In the genomic region with DNA sequence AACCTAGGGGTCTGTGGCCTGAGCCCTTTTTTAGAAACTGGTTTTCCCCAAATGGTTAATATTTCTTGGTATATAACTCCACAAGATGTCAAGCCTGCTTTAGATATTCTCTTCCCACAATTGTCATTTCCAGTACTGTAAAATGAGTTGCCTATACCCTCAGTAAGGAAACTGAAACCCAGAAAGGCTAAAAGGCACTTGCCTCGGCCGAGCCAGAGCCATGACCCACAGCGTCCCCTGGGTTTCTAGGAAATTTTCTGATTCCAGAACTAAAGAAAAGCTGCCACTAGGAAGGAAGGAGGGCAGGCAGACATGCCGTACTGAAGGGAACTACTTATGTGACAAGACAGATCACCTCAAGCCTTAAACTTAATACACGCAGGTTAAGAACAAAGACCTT, we compare ENCODE assay signal across 1 cellular context.
TF ChIP-seq lines count a peak whose summit lies in the region.

No MANE protein-coding gene starts in this region.

TF ChIP-seq in WTC11, 78 proteins besides CTCF, POLR2A, EP300 and RAD21 (continued from another document):
- TF ChIP-seq USF1 (CRISPR knock-in tag; IDR thresholded peaks at IDR 0.05) (no peak), NFATC4 (CRISPR knock-in tag; IDR thresholded peaks at IDR 0.05) (no peak)
- TF ChIP-seq, protein P1, sequence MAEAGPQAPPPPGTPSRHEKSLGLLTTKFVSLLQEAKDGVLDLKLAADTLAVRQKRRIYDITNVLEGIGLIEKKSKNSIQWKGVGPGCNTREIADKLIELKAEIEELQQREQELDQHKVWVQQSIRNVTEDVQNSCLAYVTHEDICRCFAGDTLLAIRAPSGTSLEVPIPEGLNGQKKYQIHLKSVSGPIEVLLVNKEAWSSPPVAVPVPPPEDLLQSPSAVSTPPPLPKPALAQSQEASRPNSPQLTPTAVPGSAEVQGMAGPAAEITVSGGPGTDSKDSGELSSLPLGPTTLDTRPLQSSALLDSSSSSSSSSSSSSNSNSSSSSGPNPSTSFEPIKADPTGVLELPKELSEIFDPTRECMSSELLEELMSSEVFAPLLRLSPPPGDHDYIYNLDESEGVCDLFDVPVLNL (CRISPR knock-in tag; IDR thresholded peaks at IDR 0.05; ENCODE audit: borderline replicate concordance, low read depth), result no peak
TF ChIP-seq in WTC11: peak in this region for 0.
